24 cellular contexts compared by ENCODE assay signal in genomic region chr12:121956041-121956341, GRCh38. TPM values are rescaled to one million over a fixed set of nuclear protein-coding genes. Genes with fewer than 3 reads are reported as not detected.
A peak's percentile ranks its signal among the peaks of the same experiment; 100 is the strongest.
DNase-seq lines count a peak whose midpoint lies in the region; ATAC-seq and TF ChIP-seq lines count a peak whose summit lies in the region.
"Had no signal": no experiment of that assay in that cellular context is flagged by ENCODE, and none has a peak within 500 bp of the region (broad histone marks: within the 10 kb centered on the region; RNA-seq: fewer than 3 reads in every experiment).

No MANE protein-coding gene starts in this region.

- H3K27me3 ChIP-seq in A673 (replicated peaks; ENCODE audit: insufficient read depth, low read depth, low read length, poor library complexity) (no peaks in the 10 kb centered on the region), PC-3 (ENCODE audit: low read length) (no peaks in the 10 kb centered on the region)
- H3K27me3 ChIP-seq: gastrocnemius medialis, Peyer's patch, sigmoid colon, SJSA1, upper lobe of left lung had no signal

- peaks cover 3% of the 10 kb centered on the region for H3K4me1 Mint-ChIP-seq in activated naive CD8-positive, alpha-beta T cell treated with anti-CD3 and anti-CD28 coated beads, Interleukin-2, amount 50 U/mL, for 24 hours
- H3K4me1 Mint-ChIP-seq in T-helper 17 cell = no peaks in the 10 kb centered on the region
- H3K4me1 Mint-ChIP-seq: activated CD4-positive, alpha-beta T cell treated with anti-CD3 and anti-CD28 coated beads for 36 hours had no signal

- H3K4me3 ChIP-seq in A673 (ENCODE audit: low read depth, low read length, poor library complexity, severe bottlenecking) (no peak overlapping the region), PC-3 (ENCODE audit: low read length) (no peak overlapping the region)
- H3K4me3 ChIP-seq: gastrocnemius medialis, Peyer's patch, sigmoid colon, SJSA1, upper lobe of left lung had no signal

- no peak overlapping the region for H3K27ac Mint-ChIP-seq in activated naive CD8-positive, alpha-beta T cell treated with anti-CD3 and anti-CD28 coated beads, Interleukin-2, amount 50 U/mL, for 24 hours
- H3K27ac Mint-ChIP-seq in T-helper 17 cell = no peak overlapping the region
- H3K27ac Mint-ChIP-seq: activated CD4-positive, alpha-beta T cell treated with anti-CD3 and anti-CD28 coated beads for 36 hours; CD4-positive, alpha-beta T cell; dendritic cell treated with granulocyte-macrophage colony-stimulating factor and Interleukin-4, amounts not matched to agents 40 ng/mL and 50 ng/mL, for 4 days; stimulated activated memory B cell treated with anti-CD40 and anti-IgM and Interleukin-4, amounts not matched to agents 10 μg/mL and 1 μg/mL and 100 μg/mL, for 72 hours had no signal

- H3K4me2 ChIP-seq in PC-3 (ENCODE audit: low read length) = no peak overlapping the region

- H3K9me3 ChIP-seq in A673 (ENCODE audit: low read depth, low read length, poor library complexity, severe bottlenecking) (no peaks in the 10 kb centered on the region), PC-3 (ENCODE audit: low read length) (no peaks in the 10 kb centered on the region), T-helper 17 cell (ENCODE audit: control insufficient read depth, low read length, poor library complexity, severe bottlenecking) (no peaks in the 10 kb centered on the region)
- H3K9me3 ChIP-seq: gastrocnemius medialis, Peyer's patch, sigmoid colon, upper lobe of left lung had no signal

- BruUV-seq in A673 (replicated peaks; lab: Mats Ljungman, UMichigan) (no TSS peak), PC-3 (replicated peaks; lab: Mats Ljungman, UMichigan) (no TSS peak)

- H3K79me2 ChIP-seq in PC-3 (ENCODE audit: low read length) = no peaks in the 10 kb centered on the region

- no peak overlapping the region for H3K4me3 Mint-ChIP-seq in activated naive CD8-positive, alpha-beta T cell treated with anti-CD3 and anti-CD28 coated beads, Interleukin-2, amount 50 U/mL, for 24 hours
- no peak overlapping the region for H3K4me3 Mint-ChIP-seq in T-helper 17 cell
- H3K4me3 Mint-ChIP-seq: activated CD4-positive, alpha-beta T cell treated with anti-CD3 and anti-CD28 coated beads for 36 hours; CD4-positive, alpha-beta T cell; dendritic cell treated with granulocyte-macrophage colony-stimulating factor and Interleukin-4, amounts not matched to agents 40 ng/mL and 50 ng/mL, for 4 days; stimulated activated memory B cell treated with anti-CD40 and anti-IgM and Interleukin-4, amounts not matched to agents 10 μg/mL and 1 μg/mL and 100 μg/mL, for 72 hours had no signal

- intact Hi-C loops in A673 (cut with micrococcal nuclease; ENCODE audit: unreplicated experiment) (no loop called here), PC-3 (cut with micrococcal nuclease) (loop anchor here (1.0 kb wide), 1 partner anchor 67 kb away; no protein-coding TSS in a partner anchor), left colon (cut with DNase I, micrococcal nuclease) (no loop called here)

- H3K36me3 ChIP-seq in A673 (ENCODE audit: insufficient read depth, low read length, poor library complexity, severe bottlenecking) (no peaks in the 10 kb centered on the region), PC-3 (ENCODE audit: low read depth, low read length) (no peaks in the 10 kb centered on the region)
- H3K36me3 ChIP-seq: gastrocnemius medialis, Peyer's patch, sigmoid colon, upper lobe of left lung had no signal

- H4K20me1 ChIP-seq in PC-3 (ENCODE audit: low read length) = no peaks in the 10 kb centered on the region

- CTCF ChIA-PET in A673 (lab: Charles Lee) = no interaction called here
- CTCF ChIA-PET in PC-3 (lab: Charles Lee) = no interaction called here

- TF ChIP-seq CTCF in A673 (conservative IDR thresholded peaks at IDR 0.05; ENCODE audit: low read depth, low read length) = 0 out of 2 replicates have a peak, but pooled peaks have one; percentile 5
- peak; percentile 2 for TF ChIP-seq CTCF in GM10266 (IDR thresholded peaks at IDR 0.05; ENCODE audit: control insufficient read depth, insufficient read depth, low read depth, missing control alignments)
- TF ChIP-seq CTCF in PC-3 (conservative IDR thresholded peaks at IDR 0.05; ENCODE audit: low read depth, low read length) = peak; percentile 10; the same call in 1 of the 2 replicates

- H3K27me3 Mint-ChIP-seq in activated naive CD8-positive, alpha-beta T cell treated with anti-CD3 and anti-CD28 coated beads, Interleukin-2, amount 50 U/mL, for 24 hours = no peaks in the 10 kb centered on the region
- no peaks in the 10 kb centered on the region for H3K27me3 Mint-ChIP-seq in T-helper 17 cell
- H3K27me3 Mint-ChIP-seq: activated CD4-positive, alpha-beta T cell treated with anti-CD3 and anti-CD28 coated beads for 36 hours; CD4-positive, alpha-beta T cell; dendritic cell treated with granulocyte-macrophage colony-stimulating factor and Interleukin-4, amounts not matched to agents 40 ng/mL and 50 ng/mL, for 4 days; stimulated activated memory B cell treated with anti-CD40 and anti-IgM and Interleukin-4, amounts not matched to agents 10 μg/mL and 1 μg/mL and 100 μg/mL, for 72 hours had no signal

- peaks cover 6% of the 10 kb centered on the region for H3K4me1 ChIP-seq in A673 (ENCODE audit: insufficient read depth, low read length, poor library complexity, severe bottlenecking)
- H3K4me1 ChIP-seq in PC-3 (ENCODE audit: insufficient read depth, low read length) = peaks cover 6% of the 10 kb centered on the region; the same call in 1 of the 2 replicates
- H3K4me1 ChIP-seq: gastrocnemius medialis, Peyer's patch, sigmoid colon had no signal

- no peak overlapping the region for H2AFZ ChIP-seq in PC-3 (ENCODE audit: low read length)

- ATAC-seq in PC-3 (peak; percentile 25), left colon (peak; percentile 50), T-helper 17 cell (no peak)
- ATAC-seq in activated naive CD8-positive, alpha-beta T cell treated with anti-CD3 and anti-CD28 coated beads, Interleukin-2, amount 50 U/mL, for 24 hours = no peak
- ATAC-seq: activated CD4-positive, alpha-beta T cell treated with anti-CD3 and anti-CD28 coated beads for 36 hours; stimulated activated memory B cell treated with anti-CD40 and anti-IgM and Interleukin-4, amounts not matched to agents 10 μg/mL and 1 μg/mL and 100 μg/mL, for 72 hours had no signal

- no peaks in the 10 kb centered on the region for H3K9me3 Mint-ChIP-seq in activated naive CD8-positive, alpha-beta T cell treated with anti-CD3 and anti-CD28 coated beads, Interleukin-2, amount 50 U/mL, for 24 hours
- H3K9me3 Mint-ChIP-seq: CD4-positive, alpha-beta T cell; dendritic cell treated with granulocyte-macrophage colony-stimulating factor and Interleukin-4, amounts not matched to agents 40 ng/mL and 50 ng/mL, for 4 days; stimulated activated memory B cell treated with anti-CD40 and anti-IgM and Interleukin-4, amounts not matched to agents 10 μg/mL and 1 μg/mL and 100 μg/mL, for 72 hours had no signal

- no peak overlapping the region for H3K27ac ChIP-seq in A673 (ENCODE audit: low read depth, low read length, poor library complexity, severe bottlenecking)
- H3K27ac ChIP-seq in PC-3 (ENCODE audit: low read length) = no peak overlapping the region
- H3K27ac ChIP-seq: gastrocnemius medialis, Peyer's patch, sigmoid colon, SJSA1, upper lobe of left lung had no signal

- no peaks in the 10 kb centered on the region for H3K9me2 ChIP-seq in PC-3 (replicated peaks; ENCODE audit: low read length)

- H3K36me3 Mint-ChIP-seq in activated naive CD8-positive, alpha-beta T cell treated with anti-CD3 and anti-CD28 coated beads, Interleukin-2, amount 50 U/mL, for 24 hours (ENCODE audit: low read depth) = no peaks in the 10 kb centered on the region
- H3K36me3 Mint-ChIP-seq in T-helper 17 cell (ENCODE audit: low read depth) = no peaks in the 10 kb centered on the region
- H3K36me3 Mint-ChIP-seq: stimulated activated memory B cell treated with anti-CD40 and anti-IgM and Interleukin-4, amounts not matched to agents 10 μg/mL and 1 μg/mL and 100 μg/mL, for 72 hours had no signal

- no peak overlapping the region for H3K9ac ChIP-seq in PC-3 (ENCODE audit: low read length)

- DNase-seq in A673 (ENCODE audit: low spot score) = no peak
- no peak for DNase-seq in GM10266 (ENCODE audit: extremely low spot score)
- DNase-seq in PC-3 = no peak
- no peak for DNase-seq in left colon
- DNase-seq in T-helper 2 cell = no peak
- no peak for DNase-seq in activated naive CD8-positive, alpha-beta T cell treated with anti-CD3 and anti-CD28 coated beads, Interleukin-2, amount 50 U/mL, for 24 hours
- no peak for DNase-seq in T-helper 17 cell
- no peak for DNase-seq in NCI-H2081 treated with DMSO at 0.1 percent for 48 hours (lab: John Stamatoyannopoulos, UW)
- DNase-seq: activated CD4-positive, alpha-beta T cell treated with anti-CD3 and anti-CD28 coated beads for 36 hours; activated T-cell treated with anti-CD3 and anti-CD28 coated beads for 4 hours; caudate nucleus; CD4-positive, alpha-beta T cell; gastrocnemius medialis; GOT3; hippocampal formation; NCI-H446; Peyer's patch; sigmoid colon; stimulated activated CD4-positive, alpha-beta T cell treated with anti-CD3 and anti-CD28 coated beads, Interleukin-4, amount 100 ng/mL, for 24 hours; substantia nigra; upper lobe of left lung had no signal

- POLR2A ChIA-PET in A673 (lab: Charles Lee; ENCODE audit: low non-redundant PET) = no interaction called here
- POLR2A ChIA-PET in PC-3 (lab: Charles Lee; ENCODE audit: unreplicated experiment) = no interaction called here

- H3F3A ChIP-seq in PC-3 (ENCODE audit: low read length, unreplicated experiment) = no peaks in the 10 kb centered on the region

RNA-seq across cellular contexts. Expression of gene CFAP251, which starts 37.6 kb away (rescaled TPM):
- total RNA-seq in A673 (2021) (5.5 and 7.5 TPM in 2 replicates), PC-3 (2014; rRNA removed) (3.2 and 11.5 TPM in 2 replicates), left colon (under 1 TPM; 0.34 to 0.75 TPM), T-helper 17 cell (1 to 10 TPM in 1 of 2 donors, under 1 TPM in 1; 0.97 to 1.1 TPM)

Comparison
In these comparisons a context has a peak if more than half of its experiments do, and no peak if none do; other contexts are left out.
1. ATAC-seq: peak in PC-3 (single experiment) and left colon (single experiment); none in activated naive CD8-positive, alpha-beta T cell treated with anti-CD3 and anti-CD28 coated beads, Interleukin-2, amount 50 U/mL, for 24 hours (single experiment) and T-helper 17 cell (single experiment).
2. Peak in every context shown above with its lines, with median percentiles within 50 percentile points of each other: CTCF ChIP-seq.